10 cellular contexts compared by ENCODE assay signal in genomic region chr2:216849987-216850386, GRCh38. TPM values are rescaled to one million over a fixed set of nuclear protein-coding genes. Genes with fewer than 3 reads are reported as not detected.
DNase-seq lines count a peak whose midpoint lies in the region; TF ChIP-seq lines count a peak whose summit lies in the region.
"Had no signal": no experiment of that assay in that cellular context is flagged by ENCODE, and none has a peak within 500 bp of the region (broad histone marks: within the 10 kb centered on the region; RNA-seq: fewer than 3 reads in every experiment).

No MANE protein-coding gene starts in this region.

- WGBS in testis, 2 donors = 49 to 63% methylated on average over 10 of the region's 10 CpGs

- H3K27me3 Mint-ChIP-seq in activated naive CD8-positive, alpha-beta T cell treated with anti-CD3 and anti-CD28 coated beads for 36 hours = no peaks in the 10 kb centered on the region
- no peaks in the 10 kb centered on the region for H3K27me3 Mint-ChIP-seq in Caco-2 (ENCODE audit: insufficient read depth, unreplicated experiment)

- H3K4me3 Mint-ChIP-seq in activated naive CD8-positive, alpha-beta T cell treated with anti-CD3 and anti-CD28 coated beads for 36 hours = no peak overlapping the region
- H3K4me3 Mint-ChIP-seq in Caco-2 (ENCODE audit: unreplicated experiment) = no peak overlapping the region

- DNase-seq in activated CD4-positive, alpha-beta T cell treated with anti-CD3 and anti-CD28 coated beads for 48 hours = peak; percentile 55
- DNase-seq in activated CD4-positive, alpha-beta T cell treated with anti-CD3 and anti-CD28 coated beads, Interleukin-2, amount 50 U/mL, for 1 hour = no peak
- DNase-seq in activated naive CD8-positive, alpha-beta T cell treated with anti-CD3 and anti-CD28 coated beads for 36 hours = peak; percentile 33
- DNase-seq in kidney tubule cell (ENCODE audit: low spot score) (peak; percentile 43), testis (peak; percentile 92), Caco-2 (no peak), GM03348 (ENCODE audit: low spot score) (no peak), brain microvascular endothelial cell (no peak)

- TF ChIP-seq CTCF in testis (IDR thresholded peaks at IDR 0.05) (no peak), Caco-2 (IDR thresholded peaks at IDR 0.05; ENCODE audit: insufficient read depth in 1 of 2, low read depth in 1 of 2, low read length in 1 of 2, severe bottlenecking in 1 of 2, unreplicated experiment in 1 of 2) (no peak), brain microvascular endothelial cell (IDR thresholded peaks at IDR 0.05; ENCODE audit: low read depth, low read length, missing control alignments) (no peak)

- H3K27ac Mint-ChIP-seq in activated naive CD8-positive, alpha-beta T cell treated with anti-CD3 and anti-CD28 coated beads for 36 hours = peak overlapping the region; percentile 36
- no peak overlapping the region for H3K27ac Mint-ChIP-seq in Caco-2 (ENCODE audit: unreplicated experiment)

- TF ChIP-seq POLR2A in testis (IDR thresholded peaks at IDR 0.05) = no peak

- H3K36me3 ChIP-seq in testis (ENCODE audit: low read depth, missing control alignments) = no peaks in the 10 kb centered on the region
- no peaks in the 10 kb centered on the region for H3K36me3 ChIP-seq in Caco-2 (ENCODE audit: control insufficient read depth, insufficient read depth, low read length)
- H3K36me3 ChIP-seq in brain microvascular endothelial cell (replicated peaks) = no peaks in the 10 kb centered on the region
- H3K36me3 ChIP-seq: neutrophil had no signal

- H3K4me1 ChIP-seq in testis (peaks cover 11% of the 10 kb centered on the region), Caco-2 (peaks cover 18% of the 10 kb centered on the region)

- H3K9me3 ChIP-seq in testis (no peaks in the 10 kb centered on the region), Caco-2 (no peaks in the 10 kb centered on the region)
- H3K9me3 ChIP-seq: neutrophil had no signal

- H3K9me3 Mint-ChIP-seq in activated naive CD8-positive, alpha-beta T cell treated with anti-CD3 and anti-CD28 coated beads for 36 hours = no peaks in the 10 kb centered on the region
- peaks cover 9% of the 10 kb centered on the region for H3K9me3 Mint-ChIP-seq in Caco-2 (ENCODE audit: unreplicated experiment)

- POLR2A ChIA-PET in Caco-2 (lab: Charles Lee) = no interaction called here

- intact Hi-C loops in testis (cut with DNase I; ENCODE audit: low total_unique reads) (no loop called here), Caco-2 (cut with micrococcal nuclease; ENCODE audit: unreplicated experiment) (loop anchor here (10.0 kb wide), 1 partner anchor 75 kb away; no protein-coding TSS in a partner anchor)

- H3K4me3 ChIP-seq in testis (no peak overlapping the region), Caco-2 (ENCODE audit: low read depth, low read length) (no peak overlapping the region), brain microvascular endothelial cell (ENCODE audit: low read depth, low read length) (no peak overlapping the region)
- H3K4me3 ChIP-seq: GM12878 had no signal

- peak overlapping the region; percentile 68 to 82 for H3K27ac ChIP-seq in testis
- H3K27ac ChIP-seq in brain microvascular endothelial cell = no peak overlapping the region
- H3K27ac ChIP-seq: neutrophil had no signal

- no peaks in the 10 kb centered on the region for H3K27me3 ChIP-seq in testis
- H3K27me3 ChIP-seq in Caco-2 (replicated peaks; ENCODE audit: control insufficient read depth, insufficient read depth, low read length) = no peaks in the 10 kb centered on the region
- no peaks in the 10 kb centered on the region for H3K27me3 ChIP-seq in brain microvascular endothelial cell (replicated peaks)
- H3K27me3 ChIP-seq: neutrophil had no signal

- H3K36me3 Mint-ChIP-seq in activated naive CD8-positive, alpha-beta T cell treated with anti-CD3 and anti-CD28 coated beads for 36 hours = no peaks in the 10 kb centered on the region
- H3K36me3 Mint-ChIP-seq in Caco-2 (ENCODE audit: insufficient read depth, unreplicated experiment) = no peaks in the 10 kb centered on the region

- CTCF ChIA-PET in Caco-2 (lab: Charles Lee) = no interaction called here

- peaks cover 8% of the 10 kb centered on the region for H3K4me1 Mint-ChIP-seq in activated naive CD8-positive, alpha-beta T cell treated with anti-CD3 and anti-CD28 coated beads for 36 hours
- H3K4me1 Mint-ChIP-seq in Caco-2 (ENCODE audit: low read depth, unreplicated experiment) = peaks cover 18% of the 10 kb centered on the region

- in situ Hi-C loops in brain microvascular endothelial cell (cut with HindIII; ENCODE audit: low pct_ligation_motif_present, low sequenced_read_pairs) = no loop called here

- no TSS peak for BruUV-seq in Caco-2 (replicated peaks; lab: Mats Ljungman, UMichigan)

RNA-seq across cellular contexts. Expression of gene TNP1, which starts 9.9 kb away (rescaled TPM):
- total RNA-seq in activated naive CD8-positive, alpha-beta T cell treated with anti-CD3 and anti-CD28 coated beads for 36 hours = not detected
- 1,000 to 10,000 TPM; 2,101 to 8,033 TPM for total RNA-seq in testis
- 6,608 TPM for polyA plus RNA-seq in testis (ENCODE audit: insufficient read depth, low read depth, low replicate concordance)
- not detected in 2 replicates for total RNA-seq in Caco-2 (2022)
- total RNA-seq: GM12878 had no signal
- polyA plus RNA-seq: GM12878 had no signal

Comparison
In these comparisons a context has a peak if more than half of its experiments do, and no peak if none do; other contexts are left out.
1. DNase-seq: peak in activated CD4-positive, alpha-beta T cell treated with anti-CD3 and anti-CD28 coated beads for 48 hours (single experiment), activated naive CD8-positive, alpha-beta T cell treated with anti-CD3 and anti-CD28 coated beads for 36 hours (single experiment), kidney tubule cell (single experiment) and testis (single experiment); none in activated CD4-positive, alpha-beta T cell treated with anti-CD3 and anti-CD28 coated beads, Interleukin-2, amount 50 U/mL, for 1 hour (single experiment), Caco-2 (0 of 2), GM03348 (single experiment) and brain microvascular endothelial cell (single experiment).
2. RNA of gene TNP1, which starts 9.9 kb away (total RNA-seq): 2,101 to 8,033 TPM in testis; not detected in activated naive CD8-positive, alpha-beta T cell treated with anti-CD3 and anti-CD28 coated beads for 36 hours and not detected in Caco-2; every median in the first group is over 1,000 times any median in the second.